8 cellular contexts compared by ENCODE assay signal in the genomic region with DNA sequence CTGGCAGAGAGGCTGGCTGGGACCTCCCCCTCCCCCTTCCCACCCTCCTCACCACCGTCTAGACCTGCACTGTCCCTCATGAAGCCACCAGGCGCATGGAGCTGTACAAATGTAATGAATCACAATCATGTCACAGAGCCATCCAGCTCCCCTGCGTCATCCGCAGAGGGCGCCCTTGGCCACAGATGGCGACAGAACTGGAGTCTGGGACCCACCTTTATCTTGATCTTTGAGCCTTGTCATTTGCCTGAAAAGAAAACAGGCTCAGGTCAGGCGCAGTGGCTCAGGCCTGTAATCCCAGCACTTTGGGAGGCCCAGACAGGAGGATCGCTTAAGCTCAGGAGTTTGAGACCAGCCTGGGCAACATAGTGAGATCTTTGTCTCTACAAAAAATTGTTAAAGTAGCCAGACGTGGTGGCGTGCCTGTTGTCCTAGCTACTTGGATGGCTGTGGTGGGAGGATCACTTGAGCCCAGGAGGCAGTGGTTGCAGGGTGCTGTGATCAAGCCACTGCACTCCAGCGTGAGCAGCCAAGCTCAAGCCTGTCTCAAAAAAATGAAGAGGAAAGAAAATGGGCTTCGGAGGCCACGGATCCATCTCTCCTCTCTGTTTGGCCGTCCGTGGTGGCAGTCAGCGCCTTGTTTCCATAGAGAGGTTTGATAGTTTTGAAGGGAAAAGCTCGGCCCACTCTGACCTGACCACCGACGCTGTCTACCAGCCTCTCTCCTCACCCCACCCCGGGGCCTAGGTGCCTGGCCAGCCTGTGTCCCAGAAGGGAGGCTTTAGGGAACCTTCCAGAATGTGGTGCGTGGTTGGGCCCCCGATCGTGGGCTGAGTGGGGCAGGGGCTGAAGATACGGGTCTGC. TPM values are rescaled to one million over a fixed set of nuclear protein-coding genes. Genes with fewer than 3 reads are reported as not detected.
DNase-seq lines count a peak whose midpoint lies in the region; ATAC-seq and TF ChIP-seq lines count a peak whose summit lies in the region.

No MANE protein-coding gene starts in this region.

- no peaks in the 10 kb centered on the region for H3K36me3 ChIP-seq in gastroesophageal sphincter

- TF ChIP-seq CTCF in CD14-positive monocyte (IDR thresholded peaks at IDR 0.05) (peak; percentile 47), foreskin keratinocyte (conservative IDR thresholded peaks at IDR 0.05) (peak; percentile 73), type B pancreatic cell (conservative IDR thresholded peaks at IDR 0.05) (peak; percentile 42), gastroesophageal sphincter (IDR thresholded peaks at IDR 0.05) (no peak)

- no peaks in the 10 kb centered on the region for H3K9me3 ChIP-seq in gastroesophageal sphincter

- peaks cover 18 to 26% (median 24%) of the 10 kb centered on the region in 3 donors for H3K27me3 Mint-ChIP-seq in CD14-positive monocyte (ENCODE audit: low read depth in 3 of 3)
- peaks cover 11% of the 10 kb centered on the region for H3K27me3 Mint-ChIP-seq in T-helper 2 cell treated with Interferon-gamma antibody and Interleukin-4, amounts not matched to agents 5 μg/mL and 100 μg/mL, for 36 hours (ENCODE audit: low read depth)
- H3K27me3 Mint-ChIP-seq in type B pancreatic cell, result peaks cover 3% of the 10 kb centered on the region

- H3K27ac Mint-ChIP-seq in CD14-positive monocyte, result peak overlapping the region in 2 of 7 donors; percentile 35 to 38
- no peak overlapping the region for H3K27ac Mint-ChIP-seq in T-helper 2 cell treated with Interferon-gamma antibody and Interleukin-4, amounts not matched to agents 5 μg/mL and 100 μg/mL, for 36 hours
- peak overlapping the region; percentile 46 for H3K27ac Mint-ChIP-seq in type B pancreatic cell

- H3K36me3 Mint-ChIP-seq in CD14-positive monocyte (no peaks in the 10 kb centered on the region), type B pancreatic cell (no peaks in the 10 kb centered on the region)
- H3K36me3 Mint-ChIP-seq in T-helper 2 cell treated with Interferon-gamma antibody and Interleukin-4, amounts not matched to agents 5 μg/mL and 100 μg/mL, for 36 hours (ENCODE audit: low read depth), result no peaks in the 10 kb centered on the region

- H3K9me3 Mint-ChIP-seq in CD14-positive monocyte (peaks cover 0 to 7% (median 0%) of the 10 kb centered on the region in 7 donors), type B pancreatic cell (no peaks in the 10 kb centered on the region)
- H3K9me3 Mint-ChIP-seq in T-helper 2 cell treated with Interferon-gamma antibody and Interleukin-4, amounts not matched to agents 5 μg/mL and 100 μg/mL, for 36 hours, result no peaks in the 10 kb centered on the region

- H3K4me1 ChIP-seq in foreskin keratinocyte (no peaks in the 10 kb centered on the region), gastroesophageal sphincter (peaks cover 0 to 38% (median 32%) of the 10 kb centered on the region in 3 donors)

- TF ChIP-seq POLR2A in gastroesophageal sphincter (IDR thresholded peaks at IDR 0.05), result no peak

- H3K27me3 ChIP-seq in foreskin keratinocyte (peaks cover 18% of the 10 kb centered on the region), gastroesophageal sphincter (peaks cover 37% of the 10 kb centered on the region)

- intact Hi-C loops in CD14-positive monocyte (cut with micrococcal nuclease), result no loop called here

- peaks cover 2% of the 10 kb centered on the region for H3K4me1 Mint-ChIP-seq in CD14-positive monocyte
- H3K4me1 Mint-ChIP-seq in T-helper 2 cell treated with Interferon-gamma antibody and Interleukin-4, amounts not matched to agents 5 μg/mL and 100 μg/mL, for 36 hours (ENCODE audit: low read depth), result no peaks in the 10 kb centered on the region
- peaks cover 5% of the 10 kb centered on the region for H3K4me1 Mint-ChIP-seq in type B pancreatic cell (ENCODE audit: unreplicated experiment)

- no peak overlapping the region for H3K4me3 ChIP-seq in gastroesophageal sphincter

- H3K4me3 Mint-ChIP-seq in CD14-positive monocyte (no peak overlapping the region), type B pancreatic cell (peak overlapping the region; percentile 45)
- no peak overlapping the region for H3K4me3 Mint-ChIP-seq in T-helper 2 cell treated with Interferon-gamma antibody and Interleukin-4, amounts not matched to agents 5 μg/mL and 100 μg/mL, for 36 hours

- no peak overlapping the region for H3K27ac ChIP-seq in foreskin keratinocyte
- peak overlapping the region in 1 of 4 donors; percentile 32 for H3K27ac ChIP-seq in gastroesophageal sphincter

- TF ChIP-seq EP300 in gastroesophageal sphincter (IDR thresholded peaks at IDR 0.05), result no peak

- peak; percentile 59 for ATAC-seq in GM18517 (IDR thresholded peaks at IDR 0.05; ENCODE audit: unreplicated experiment)
- ATAC-seq in foreskin keratinocyte, result no peak
- no peak for ATAC-seq in gastroesophageal sphincter
- no peak for ATAC-seq in HG03108 (IDR thresholded peaks at IDR 0.05; ENCODE audit: unreplicated experiment)

- DNase-seq in CD14-positive monocyte (ENCODE audit: low spot score) (no peak), NCI-H1436 (lab: John Stamatoyannopoulos, UW) (peak; percentile 64), foreskin keratinocyte (no peak), type B pancreatic cell (ENCODE audit: extremely low spot score, unreplicated experiment) (no peak)
- DNase-seq in T-helper 2 cell treated with Interferon-gamma antibody and Interleukin-4, amounts not matched to agents 5 μg/mL and 100 μg/mL, for 36 hours (ENCODE audit: low spot score), result peak; percentile 42

- WGBS in gastroesophageal sphincter (ENCODE audit: low coverage in 1 of 2), 2 donors, result 61% methylated on average over 3 of the region's 24 CpGs; no CpG with 5 or more reads in 1 of the 2 donors

RNA-seq across cellular contexts. Expression of gene COL9A3, which starts 6.2 kb away (rescaled TPM):
- polyA plus RNA-seq in CD14-positive monocyte, result 1 to 10 TPM; 1.8 to 2.6 TPM
- 10.1 and 10.8 TPM in 2 replicates for total RNA-seq in foreskin keratinocyte
- 13.9 and 14.4 TPM in 2 replicates for polyA plus RNA-seq in foreskin keratinocyte
- 8.8 and 21.2 TPM in 2 replicates for total RNA-seq in type B pancreatic cell (ENCODE audit: low replicate concordance)
- total RNA-seq in gastroesophageal sphincter, result 10 to 100 TPM in 2 of 4 donors, 1 to 10 TPM in 2; 8.8 to 29.9 (median 14.3) TPM

RNA-seq across cellular contexts. Expression of gene OGFR, which starts 18.4 kb away (rescaled TPM):
- polyA plus RNA-seq in CD14-positive monocyte (10 to 100 TPM; 47.8 to 79.3 TPM), foreskin keratinocyte (45.9 and 54.3 TPM in 2 replicates)
- total RNA-seq in foreskin keratinocyte (45.2 and 46.3 TPM in 2 replicates), type B pancreatic cell (ENCODE audit: low replicate concordance) (42.8 and 49.6 TPM in 2 replicates), gastroesophageal sphincter (10 to 100 TPM; 55.1 to 61.0 (median 58.9) TPM)

RNA-seq across cellular contexts. Expression of gene MRGBP, which starts 26.7 kb away (rescaled TPM):
- polyA plus RNA-seq in CD14-positive monocyte (10 to 100 TPM; 10.2 to 10.5 TPM), foreskin keratinocyte (20.5 and 23.1 TPM in 2 replicates)
- total RNA-seq in foreskin keratinocyte (25.3 and 26.5 TPM in 2 replicates), type B pancreatic cell (ENCODE audit: low replicate concordance) (8.4 and 14.6 TPM in 2 replicates), gastroesophageal sphincter (10 to 100 TPM in 3 of 4 donors, 1 to 10 TPM in 1; 9.3 to 15.6 (median 14.5) TPM)

RNA-seq across cellular contexts. Expression of gene TCFL5, which starts 38.6 kb away (rescaled TPM):
- polyA plus RNA-seq in CD14-positive monocyte (under 1 TPM; 0.38 to 0.89 TPM), foreskin keratinocyte (7.5 and 10.1 TPM in 2 replicates)
- total RNA-seq in foreskin keratinocyte (13.6 and 15.8 TPM in 2 replicates), type B pancreatic cell (ENCODE audit: low replicate concordance) (6.1 and 11.8 TPM in 2 replicates), gastroesophageal sphincter (10 to 100 TPM; 12.0 to 28.9 (median 13.8) TPM)

Comparison
In these comparisons a context has a peak if more than half of its experiments do, and no peak if none do; other contexts are left out.
1. DNase-seq: peak in NCI-H1436 (single experiment) and T-helper 2 cell treated with Interferon-gamma antibody and Interleukin-4, amounts not matched to agents 5 μg/mL and 100 μg/mL, for 36 hours (single experiment); none in CD14-positive monocyte (single experiment), foreskin keratinocyte (0 of 2) and type B pancreatic cell (single experiment).
2. CTCF ChIP-seq: peak in CD14-positive monocyte (single experiment), foreskin keratinocyte (single experiment) and type B pancreatic cell (single experiment); none in gastroesophageal sphincter (0 of 4).